ENCODE assay signal across 8 cellular contexts in genomic region chr11:125063429-125064043, GRCh38. TPM values are rescaled to one million over a fixed set of nuclear protein-coding genes. Genes with fewer than 3 reads are reported as not detected.
DNase-seq lines count a peak whose midpoint lies in the region; ATAC-seq and TF ChIP-seq lines count a peak whose summit lies in the region.

No MANE protein-coding gene starts in this region.

- POLR2A ChIA-PET in activated B cell treated with CpG ODN at 0.5 μM for 24 hours (lab: Charles Lee), result interaction anchor here (0.6 to 3.0 kb wide), 9 partner anchors 9 to 1217 kb away, joined by 3 to 78 read pairs (median 6); partner anchors contain the start of genes CCDC15, HYLS1 and TMEM218

- 4 to 7% (median 5%) methylated on average over 30 to 38 of the region's 38 CpGs for WGBS in psoas muscle, 3 donors

- peak overlapping the region; percentile 65 for H3K27ac ChIP-seq in psoas muscle

- peak overlapping the region; percentile 82 for H3K4me3 ChIP-seq in psoas muscle

- H3K9me3 Mint-ChIP-seq in T-helper 1 cell treated with Interleukin-12 subunit alpha and Interleukin-12 subunit beta and Interleukin-4 antibody, amounts not matched to agents 30 μg/mL and 1 μg/mL, for 36 hours, result no peaks in the 10 kb centered on the region
- no peaks in the 10 kb centered on the region for H3K9me3 Mint-ChIP-seq in activated B cell treated with CpG ODN at 0.5 μM for 24 hours

- H3K4me1 Mint-ChIP-seq in T-helper 1 cell treated with Interleukin-12 subunit alpha and Interleukin-12 subunit beta and Interleukin-4 antibody, amounts not matched to agents 30 μg/mL and 1 μg/mL, for 36 hours (ENCODE audit: low read depth), result peaks cover 2% of the 10 kb centered on the region
- H3K4me1 Mint-ChIP-seq in activated B cell treated with CpG ODN at 0.5 μM for 24 hours, result peaks cover 28% of the 10 kb centered on the region

- H3K4me3 Mint-ChIP-seq in T-helper 1 cell treated with Interleukin-12 subunit alpha and Interleukin-12 subunit beta and Interleukin-4 antibody, amounts not matched to agents 30 μg/mL and 1 μg/mL, for 36 hours, result peak overlapping the region; percentile 28
- H3K4me3 Mint-ChIP-seq in activated B cell treated with CpG ODN at 0.5 μM for 24 hours, result peak overlapping the region; percentile 86

- DNase-seq in T-helper 1 cell (no peak), activated B cell treated with CpG ODN at 0.5 μM for 24 hours (no peak), cardiac septum (ENCODE audit: low spot score) (peak; percentile 76), psoas muscle (no peak), DMS153 treated with DMSO at 0.1 percent for 48 hours (lab: John Stamatoyannopoulos, UW; ENCODE audit: unreplicated experiment) (no peak), NK-92 (lab: John Stamatoyannopoulos, UW; ENCODE audit: unreplicated experiment) (no peak)

- H3K27ac Mint-ChIP-seq in T-helper 1 cell treated with Interleukin-12 subunit alpha and Interleukin-12 subunit beta and Interleukin-4 antibody, amounts not matched to agents 30 μg/mL and 1 μg/mL, for 36 hours, result no peak overlapping the region
- H3K27ac Mint-ChIP-seq in activated B cell treated with CpG ODN at 0.5 μM for 24 hours, result peak overlapping the region; percentile 66

- H3K4me1 ChIP-seq in psoas muscle, result peaks cover 8% of the 10 kb centered on the region

- peaks cover 0 to 5% (median 0%) of the 10 kb centered on the region in 3 donors for H3K27me3 ChIP-seq in psoas muscle (ENCODE audit: insufficient read depth in 3 of 3, low read length in 2 of 3)

- intact Hi-C loops in activated B cell treated with CpG ODN at 0.5 μM for 24 hours (cut with micrococcal nuclease), result loop anchor here (1.0 to 5.0 kb wide), 5 partner anchors 9 to 871 kb away; partner anchors contain the start of genes CCDC15 and TMEM218
- intact Hi-C loops in cardiac septum (cut with DNase I), result no loop called here
- intact Hi-C loops in psoas muscle (cut with DNase I), result no loop called here

- CTCF ChIA-PET in activated B cell treated with CpG ODN at 0.5 μM for 24 hours (lab: Charles Lee), result interaction anchor here (1.0 to 1.8 kb wide), 4 partner anchors 9 to 78 kb away, joined by 3 to 17 read pairs (median 6); no protein-coding TSS in a partner anchor

- ATAC-seq in HG02840 (IDR thresholded peaks at IDR 0.05; ENCODE audit: low FRiP score, unreplicated experiment) (peak; percentile 23), activated B cell treated with CpG ODN at 0.5 μM for 24 hours (ENCODE audit: low read depth) (peak; percentile 15), psoas muscle (peak in 2 of 4 donors; percentile 2 to 10)

- TF ChIP-seq CTCF in activated B cell treated with CpG ODN at 0.5 μM for 24 hours (IDR thresholded peaks at IDR 0.05) (no peak), psoas muscle (IDR thresholded peaks at IDR 0.05) (no peak)

- H3K36me3 Mint-ChIP-seq in T-helper 1 cell treated with Interleukin-12 subunit alpha and Interleukin-12 subunit beta and Interleukin-4 antibody, amounts not matched to agents 30 μg/mL and 1 μg/mL, for 36 hours (ENCODE audit: low read depth), result no peaks in the 10 kb centered on the region
- no peaks in the 10 kb centered on the region for H3K36me3 Mint-ChIP-seq in activated B cell treated with CpG ODN at 0.5 μM for 24 hours (ENCODE audit: low read depth)

- H3K9me3 ChIP-seq in psoas muscle, result no peaks in the 10 kb centered on the region

- H3K27me3 Mint-ChIP-seq in T-helper 1 cell treated with Interleukin-12 subunit alpha and Interleukin-12 subunit beta and Interleukin-4 antibody, amounts not matched to agents 30 μg/mL and 1 μg/mL, for 36 hours (ENCODE audit: low read depth), result peaks cover 72% of the 10 kb centered on the region
- H3K27me3 Mint-ChIP-seq in activated B cell treated with CpG ODN at 0.5 μM for 24 hours, result peaks cover 9% of the 10 kb centered on the region

- no peaks in the 10 kb centered on the region for H3K36me3 ChIP-seq in psoas muscle (ENCODE audit: insufficient read depth in 1 of 2, low read depth in 1 of 2)

RNA-seq across cellular contexts. Expression of gene SLC37A2, which starts 0.4 kb away (rescaled TPM):
- total RNA-seq in activated B cell treated with CpG ODN at 0.5 μM for 24 hours (21.3 and 27.5 TPM in 2 replicates), cardiac septum (1.2 TPM), psoas muscle (1 to 10 TPM; 1.2 to 1.9 (median 1.7) TPM)
- under 1 TPM; 0.30 to 0.47 (median 0.31) TPM for polyA plus RNA-seq in psoas muscle

RNA-seq across cellular contexts. Expression of gene TMEM218, which starts 47.9 kb away (rescaled TPM):
- 18.8 and 20.1 TPM in 2 replicates for total RNA-seq in activated B cell treated with CpG ODN at 0.5 μM for 24 hours
- total RNA-seq in cardiac septum, result 8.7 TPM
- 10 to 100 TPM in 1 of 4 donors, 1 to 10 TPM in 3; 4.9 to 12.1 (median 5.9) TPM for total RNA-seq in psoas muscle
- polyA plus RNA-seq in psoas muscle, result 10 to 100 TPM; 13.6 to 30.3 (median 18.4) TPM
